ENCODE assay signal across 1 cellular context in genomic region chr16:29862884-29863668, GRCh38.
A peak's percentile ranks its signal among the peaks of the same experiment; 100 is the strongest.
TF ChIP-seq lines count a peak whose summit lies in the region.

TSS of gene CDIPT (minus strand) at chr16:29863226. CDS start at chr16:29862857, 369 bp downstream.

TF ChIP-seq in K562, 482 proteins besides CTCF, POLR2A, EP300 and RAD21 (continued from another document and continues in another):
- TF ChIP-seq ZNF407 (IDR thresholded peaks at IDR 0.05; ENCODE audit: low read depth) (peak; percentile 74), FOXA3 (CRISPR knock-in tag; conservative IDR thresholded peaks at IDR 0.05 in 1 of 2, IDR thresholded peaks at IDR 0.05 in 1 of 2) (no peak), ZNF124 (CRISPR knock-in tag; IDR thresholded peaks at IDR 0.05) (no peak), CCAR2 (IDR thresholded peaks at IDR 0.05; ENCODE audit: low read depth, low read length) (no peak), PTTG1 (tag; IDR thresholded peaks at IDR 0.05; ENCODE audit: low read depth) (no peak), ZNF408 (CRISPR knock-in tag; IDR thresholded peaks at IDR 0.05; ENCODE audit: low read depth) (no peak), GATAD2A (IDR thresholded peaks at IDR 0.05) (0 out of 2 replicates have a peak, but pooled peaks have one; percentile 30), ZBTB26 (CRISPR knock-in tag; IDR thresholded peaks at IDR 0.05) (no peak), SFPQ (IDR thresholded peaks at IDR 0.05; ENCODE audit: low read depth, low read length) (no peak), RFX7 (CRISPR knock-in tag; IDR thresholded peaks at IDR 0.05) (no peak), GMEB1 (CRISPR knock-in tag; IDR thresholded peaks at IDR 0.05) (no peak), BRD9 (IDR thresholded peaks at IDR 0.05; ENCODE audit: low read depth, partially characterized antibody) (no peak), HMG20B (CRISPR knock-in tag; IDR thresholded peaks at IDR 0.05) (no peak), KDM2B (CRISPR knock-in tag; IDR thresholded peaks at IDR 0.05) (no peak), FOXM1 (IDR thresholded peaks at IDR 0.05; ENCODE audit: low read depth) (peak; percentile 99), FOXM1 (CRISPR knock-in tag; IDR thresholded peaks at IDR 0.05; ENCODE audit: low read depth) (no peak), HOXB6 (CRISPR knock-in tag; IDR thresholded peaks at IDR 0.05; ENCODE audit: borderline replicate concordance) (no peak), FOXK1 (CRISPR knock-in tag; IDR thresholded peaks at IDR 0.05; ENCODE audit: borderline replicate concordance) (no peak), FOXK2 (conservative IDR thresholded peaks at IDR 0.05 in 1 of 2, IDR thresholded peaks at IDR 0.05 in 1 of 2; ENCODE audit: low read depth in 2 of 2) (peak in 1 of 2 experiments; percentile 100; a peak in 3 of 4 replicates), ZNF766 (CRISPR knock-in tag; conservative IDR thresholded peaks at IDR 0.05) (peak; percentile 70; the same call in 1 of the 2 replicates), ZMIZ1 (IDR thresholded peaks at IDR 0.05; ENCODE audit: low read depth in 2 of 2, low read length in 2 of 2) (no peak), ZBTB9 (CRISPR knock-in tag; IDR thresholded peaks at IDR 0.05) (no peak), BCLAF1 (IDR thresholded peaks at IDR 0.05; ENCODE audit: borderline replicate concordance in 1 of 2, control insufficient read depth in 1 of 2, low read depth in 2 of 2, low read length in 1 of 2) (peak; percentile 74 to 99; a peak in 3 of 4 replicates), ZNF696 (CRISPR knock-in tag; conservative IDR thresholded peaks at IDR 0.05) (no peak), CC2D1A (IDR thresholded peaks at IDR 0.05) (peak; percentile 89), ZNF551 (CRISPR knock-in tag; IDR thresholded peaks at IDR 0.05) (no peak), XRCC4 (IDR thresholded peaks at IDR 0.05; ENCODE audit: extremely low read depth, insufficient read depth, insufficient read length) (no peak), JUND (IDR thresholded peaks at IDR 0.05; ENCODE audit: borderline replicate concordance, low read depth, low read length) (peak; percentile 97), JUND (tag; IDR thresholded peaks at IDR 0.05; ENCODE audit: borderline replicate concordance, low read depth, low read length) (no peak; the same call in 2 of the 3 replicates), ZNF263 (CRISPR knock-in tag; IDR thresholded peaks at IDR 0.05; ENCODE audit: borderline replicate concordance) (no peak), NEUROD1 (IDR thresholded peaks at IDR 0.05; ENCODE audit: borderline replicate concordance, low read depth, low read length, partially characterized antibody) (peak; percentile 56), EZH2 (IDR thresholded peaks at IDR 0.05; ENCODE audit: borderline replicate concordance, low read depth, low read length) (no peak), PHTF2 (CRISPR knock-in tag; IDR thresholded peaks at IDR 0.05) (no peak), DNMT1 (IDR thresholded peaks at IDR 0.05) (0 out of 2 replicates have a peak, but pooled peaks have one; percentile 47), ZNF584 (CRISPR knock-in tag; IDR thresholded peaks at IDR 0.05; ENCODE audit: low read depth) (no peak), JUNB (CRISPR knock-in tag; conservative IDR thresholded peaks at IDR 0.05) (no peak), IRF1 (CRISPR knock-in tag; IDR thresholded peaks at IDR 0.05; ENCODE audit: borderline replicate concordance) (no peak), COPS2 (conservative IDR thresholded peaks at IDR 0.05) (no peak), ZNF232 (CRISPR knock-in tag; IDR thresholded peaks at IDR 0.05) (no peak), NFYB (IDR thresholded peaks at IDR 0.05; ENCODE audit: extremely low read depth, insufficient read length) (no peak)
